ENCODE assay signal across 1 cellular context in genomic region chr1:68313736-68314594, GRCh38.
TF ChIP-seq lines count a peak whose summit lies in the region.

No MANE protein-coding gene starts in this region.

TF ChIP-seq in IMR-90, 13 proteins besides CTCF, POLR2A, EP300 and RAD21:
- TF ChIP-seq MXI1 (IDR thresholded peaks at IDR 0.05; ENCODE audit: borderline replicate concordance, low read depth, low read length) (no peak), CHD1 (IDR thresholded peaks at IDR 0.05; ENCODE audit: low read depth, low read length) (no peak), RCOR1 (IDR thresholded peaks at IDR 0.05; ENCODE audit: insufficient replicate concordance, low read length) (no peak), BHLHE40 (IDR thresholded peaks at IDR 0.05; ENCODE audit: low read depth, low read length) (no peak), SMC3 (IDR thresholded peaks at IDR 0.05; ENCODE audit: low read depth, low read length) (no peak), MAFK (IDR thresholded peaks at IDR 0.05; ENCODE audit: low read depth, low read length) (no peak), NFE2L2 (IDR thresholded peaks at IDR 0.05; ENCODE audit: low read depth, low read length) (no peak), FOS (IDR thresholded peaks at IDR 0.05; ENCODE audit: low read depth, low read length) (no peak), ELK1 (IDR thresholded peaks at IDR 0.05; ENCODE audit: borderline replicate concordance, low read depth, low read length) (no peak), RFX5 (IDR thresholded peaks at IDR 0.05; ENCODE audit: low read depth, low read length) (no peak), MAZ (IDR thresholded peaks at IDR 0.05; ENCODE audit: borderline replicate concordance, low read depth, low read length) (no peak), CEBPB (IDR thresholded peaks at IDR 0.05; ENCODE audit: low read depth, low read length) (no peak)
- TF ChIP-seq, protein P1, sequence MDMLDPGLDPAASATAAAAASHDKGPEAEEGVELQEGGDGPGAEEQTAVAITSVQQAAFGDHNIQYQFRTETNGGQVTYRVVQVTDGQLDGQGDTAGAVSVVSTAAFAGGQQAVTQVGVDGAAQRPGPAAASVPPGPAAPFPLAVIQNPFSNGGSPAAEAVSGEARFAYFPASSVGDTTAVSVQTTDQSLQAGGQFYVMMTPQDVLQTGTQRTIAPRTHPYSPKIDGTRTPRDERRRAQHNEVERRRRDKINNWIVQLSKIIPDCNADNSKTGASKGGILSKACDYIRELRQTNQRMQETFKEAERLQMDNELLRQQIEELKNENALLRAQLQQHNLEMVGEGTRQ (IDR thresholded peaks at IDR 0.05; ENCODE audit: low read depth, low read length): no peak
